ENCODE assay signal across 1 cellular context in genomic region chr7:122881324-122881723, GRCh38.
TF ChIP-seq lines count a peak whose summit lies in the region.

No MANE protein-coding gene starts in this region.

TF ChIP-seq in HEK293, 187 proteins besides CTCF, POLR2A, EP300 and RAD21 (continued from another document):
- TF ChIP-seq, protein P1, sequence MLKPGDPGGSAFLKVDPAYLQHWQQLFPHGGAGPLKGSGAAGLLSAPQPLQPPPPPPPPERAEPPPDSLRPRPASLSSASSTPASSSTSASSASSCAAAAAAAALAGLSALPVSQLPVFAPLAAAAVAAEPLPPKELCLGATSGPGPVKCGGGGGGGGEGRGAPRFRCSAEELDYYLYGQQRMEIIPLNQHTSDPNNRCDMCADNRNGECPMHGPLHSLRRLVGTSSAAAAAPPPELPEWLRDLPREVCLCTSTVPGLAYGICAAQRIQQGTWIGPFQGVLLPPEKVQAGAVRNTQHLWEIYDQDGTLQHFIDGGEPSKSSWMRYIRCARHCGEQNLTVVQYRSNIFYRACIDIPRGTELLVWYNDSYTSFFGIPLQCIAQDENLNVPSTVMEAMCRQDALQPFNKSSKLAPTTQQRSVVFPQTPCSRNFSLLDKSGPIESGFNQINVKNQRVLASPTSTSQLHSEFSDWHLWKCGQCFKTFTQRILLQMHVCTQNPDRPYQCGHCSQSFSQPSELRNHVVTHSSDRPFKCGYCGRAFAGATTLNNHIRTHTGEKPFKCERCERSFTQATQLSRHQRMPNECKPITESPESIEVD (tag by site-specific recombination; IDR thresholded peaks at IDR 0.05): no peak
- TF ChIP-seq, protein P2, sequence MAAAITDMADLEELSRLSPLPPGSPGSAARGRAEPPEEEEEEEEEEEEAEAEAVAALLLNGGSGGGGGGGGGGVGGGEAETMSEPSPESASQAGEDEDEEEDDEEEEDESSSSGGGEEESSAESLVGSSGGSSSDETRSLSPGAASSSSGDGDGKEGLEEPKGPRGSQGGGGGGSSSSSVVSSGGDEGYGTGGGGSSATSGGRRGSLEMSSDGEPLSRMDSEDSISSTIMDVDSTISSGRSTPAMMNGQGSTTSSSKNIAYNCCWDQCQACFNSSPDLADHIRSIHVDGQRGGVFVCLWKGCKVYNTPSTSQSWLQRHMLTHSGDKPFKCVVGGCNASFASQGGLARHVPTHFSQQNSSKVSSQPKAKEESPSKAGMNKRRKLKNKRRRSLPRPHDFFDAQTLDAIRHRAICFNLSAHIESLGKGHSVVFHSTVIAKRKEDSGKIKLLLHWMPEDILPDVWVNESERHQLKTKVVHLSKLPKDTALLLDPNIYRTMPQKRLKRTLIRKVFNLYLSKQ (tag by site-specific recombination; IDR thresholded peaks at IDR 0.05; ENCODE audit: borderline replicate concordance): no peak
- TF ChIP-seq ZNF24 (tag by site-specific recombination; IDR thresholded peaks at IDR 0.05) (no peak), ZNF776 (tag by site-specific recombination; IDR thresholded peaks at IDR 0.05; ENCODE audit: borderline replicate concordance) (no peak)
